ENCODE assay signal across 10 cellular contexts in the genomic region with DNA sequence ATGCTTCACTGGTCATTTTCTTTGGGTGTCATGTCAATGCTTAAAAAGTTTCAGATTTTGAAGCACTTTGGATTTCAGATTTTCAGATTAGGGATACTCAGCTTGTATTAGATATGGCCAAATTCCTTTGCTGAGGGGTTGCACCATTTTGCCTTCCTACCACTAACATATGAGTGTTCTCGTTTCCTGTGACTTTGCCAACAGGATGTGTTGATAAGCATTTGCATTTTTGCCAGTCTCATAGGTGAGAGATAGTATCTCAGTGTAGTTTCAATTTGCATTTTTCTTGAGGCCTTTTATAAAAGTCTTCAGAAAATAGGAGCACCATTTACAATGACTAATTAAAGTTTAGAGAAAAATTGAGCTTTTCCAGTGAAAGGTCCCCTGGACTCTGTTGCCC.
DNase-seq lines count a peak whose midpoint lies in the region; ATAC-seq and TF ChIP-seq lines count a peak whose summit lies in the region.
"Had no signal": no experiment of that assay in that cellular context is flagged by ENCODE, and none has a peak within 500 bp of the region (broad histone marks: within the 10 kb centered on the region; RNA-seq: fewer than 3 reads in every experiment).

No MANE protein-coding gene starts in this region.

- no peaks in the 10 kb centered on the region for H4K20me1 ChIP-seq in DOHH2 (ENCODE audit: control insufficient read depth, insufficient read depth, low read depth, low read length)

- peaks cover 28% of the 10 kb centered on the region for H3K36me3 ChIP-seq in DOHH2 (ENCODE audit: control insufficient read depth, low read length)
- H3K36me3 ChIP-seq: SJCRH30 had no signal

- peak; percentile 48 for ATAC-seq in GM19452 (IDR thresholded peaks at IDR 0.05; ENCODE audit: unreplicated experiment)

- H3K79me2 ChIP-seq in DOHH2 (ENCODE audit: control insufficient read depth, low read length): peaks cover 7% of the 10 kb centered on the region; the same call in 1 of the 2 replicates

- DNase-seq in RPMI8226 (peak; percentile 34), iris pigment epithelial cell (ENCODE audit: low read depth) (peak; percentile 15), HPDE6-E6E7 (ENCODE audit: extremely low spot score) (no peak), NCI-H2081 (lab: John Stamatoyannopoulos, UW) (no peak), NCI-H2196 treated with DMSO at 0.1 percent for 48 hours (lab: John Stamatoyannopoulos, UW; ENCODE audit: unreplicated experiment) (no peak), globus pallidus (ENCODE audit: low spot score) (no peak)
- DNase-seq: IMR-90, SJCRH30 had no signal

- peak overlapping the region; percentile 51 for H3K4me2 ChIP-seq in DOHH2 (ENCODE audit: low read length)

- H3K4me3 ChIP-seq in DOHH2 (ENCODE audit: low read length): peak overlapping the region; percentile 35
- H3K4me3 ChIP-seq: SJCRH30 had no signal

- H3K4me1 ChIP-seq in DOHH2 (ENCODE audit: control insufficient read depth, low read length): peaks cover 70% of the 10 kb centered on the region
- H3K4me1 ChIP-seq: SJCRH30 had no signal

- TF ChIP-seq CTCF in DOHH2 (IDR thresholded peaks at IDR 0.05; ENCODE audit: low read depth, low read length, poor library complexity, severe bottlenecking): no peak

- H3F3A ChIP-seq in DOHH2 (ENCODE audit: control insufficient read depth, insufficient read depth): no peaks in the 10 kb centered on the region

- H3K9me2 ChIP-seq in DOHH2 (replicated peaks; ENCODE audit: control insufficient read depth, low read length): no peaks in the 10 kb centered on the region

- H3K27me3 ChIP-seq in DOHH2 (ENCODE audit: control insufficient read depth, low read length): no peaks in the 10 kb centered on the region
- H3K27me3 ChIP-seq: SJCRH30 had no signal

- no peaks in the 10 kb centered on the region for H3K9me3 ChIP-seq in DOHH2 (ENCODE audit: control insufficient read depth, insufficient read depth, low read length)
- H3K9me3 ChIP-seq: SJCRH30 had no signal

- 0 out of 2 replicates have a peak overlapping the region, but pooled peaks have one; percentile 58 for H3K27ac ChIP-seq in DOHH2 (ENCODE audit: low read depth, low read length)
- H3K27ac ChIP-seq: SJCRH30 had no signal

Comparison
In these comparisons a context has a peak if more than half of its experiments do, and no peak if none do; other contexts are left out.
1. DNase-seq: peak in RPMI8226 (single experiment) and iris pigment epithelial cell (single experiment); none in HPDE6-E6E7 (single experiment), NCI-H2081 (0 of 2), NCI-H2196 treated with DMSO at 0.1 percent for 48 hours (single experiment) and globus pallidus (single experiment).